Comparison of ENCODE assay signal across 18 cellular contexts in genomic region chr11:122246885-122247284, GRCh38.
DNase-seq lines count a peak whose midpoint lies in the region; ATAC-seq and TF ChIP-seq lines count a peak whose summit lies in the region.
"Had no signal": no experiment of that assay in that cellular context is flagged by ENCODE, and none has a peak within 500 bp of the region (broad histone marks: within the 10 kb centered on the region; RNA-seq: fewer than 3 reads in every experiment).

No MANE protein-coding gene starts in this region.

- TF ChIP-seq CTCF in dorsolateral prefrontal cortex (IDR thresholded peaks at IDR 0.05 in 54 of 56, conservative IDR thresholded peaks at IDR 0.05 in 2 of 56; ENCODE audit: low read depth in 1 of 56, partially characterized antibody in 56 of 56) (no peak), gastrocnemius medialis (IDR thresholded peaks at IDR 0.05 in 4 of 5, conservative IDR thresholded peaks at IDR 0.05 in 1 of 5) (no peak), GM10248 (IDR thresholded peaks at IDR 0.05; ENCODE audit: control extremely low read depth, extremely low read depth, low read depth, missing control alignments) (no peak)

- intact Hi-C loops in dorsolateral prefrontal cortex (cut with DNase I), result no loop called here
- intact Hi-C loops in gastrocnemius medialis (cut with DNase I; ENCODE audit: low total_unique reads), result no loop called here

- no peaks in the 10 kb centered on the region for H3K9me3 ChIP-seq in gastrocnemius medialis

- CTCF ChIA-PET in GM10248 (lab: Yijun Ruan, JAX), result interaction anchor here (1.4 kb wide), 1 partner anchor 132 kb away, joined by 3 read pairs; no protein-coding TSS in a partner anchor

- H3K4me1 ChIP-seq in gastrocnemius medialis, result peaks cover 41 to 48% of the 10 kb centered on the region in 2 donors

- in situ Hi-C loops in gastrocnemius medialis (cut with MboI; ENCODE audit: low sequenced_read_pairs in 4 of 4), result no loop called here

- no peak for TF ChIP-seq POLR2A in gastrocnemius medialis (IDR thresholded peaks at IDR 0.05)

- H3K27me3 ChIP-seq in dorsolateral prefrontal cortex, result no peaks in the 10 kb centered on the region
- no peaks in the 10 kb centered on the region for H3K27me3 ChIP-seq in gastrocnemius medialis

- POLR2A ChIA-PET in GM10248 (lab: Yijun Ruan, JAX), result no interaction called here

- H3K4me3 ChIP-seq in dorsolateral prefrontal cortex, result no peak overlapping the region
- no peak overlapping the region for H3K4me3 ChIP-seq in gastrocnemius medialis
- H3K4me3 ChIP-seq: GM23338 had no signal

- H3K36me3 ChIP-seq in gastrocnemius medialis, result no peaks in the 10 kb centered on the region

- H3K27ac ChIP-seq in dorsolateral prefrontal cortex (peak overlapping the region in 34 of 59 donors; percentile 1 to 79 (median 52)), gastrocnemius medialis (peak overlapping the region; percentile 81 to 90 (median 85))
- H3K27ac ChIP-seq: 22Rv1, C4-2B, HL-60 had no signal

- DNase-seq in DMS79 treated with DMSO at 0.1 percent for 48 hours (lab: John Stamatoyannopoulos, UW) (peak; percentile 26), DMS79 (lab: John Stamatoyannopoulos, UW) (no peak), HCEC 1CT (peak; percentile 4), dorsolateral prefrontal cortex (no peak), gastrocnemius medialis (no peak), GM10248 (ENCODE audit: extremely low spot score) (no peak), NCI-H146 treated with DMSO at 0.1 percent for 48 hours (lab: John Stamatoyannopoulos, UW; ENCODE audit: unreplicated experiment) (no peak)
- DNase-seq: DMS153, KBM-7, NCI-H1048, NCI-H1694, NCI-H510A treated with DMSO at 0.1 percent for 48 hours, T-helper 1 cell had no signal

- peak in 1 of 2 donors; percentile 35 for ATAC-seq in gastrocnemius medialis
- ATAC-seq in HG03139 (IDR thresholded peaks at IDR 0.05; ENCODE audit: unreplicated experiment), result no peak
- ATAC-seq: GM23338 had no signal

Comparison
In these comparisons a context has a peak if more than half of its experiments do, and no peak if none do; other contexts are left out.
1. DNase-seq: peak in DMS79 treated with DMSO at 0.1 percent for 48 hours (single experiment) and HCEC 1CT (single experiment); none in DMS79 (single experiment), dorsolateral prefrontal cortex (0 of 10), gastrocnemius medialis (0 of 2), GM10248 (single experiment) and NCI-H146 treated with DMSO at 0.1 percent for 48 hours (single experiment).